In the genomic region with DNA sequence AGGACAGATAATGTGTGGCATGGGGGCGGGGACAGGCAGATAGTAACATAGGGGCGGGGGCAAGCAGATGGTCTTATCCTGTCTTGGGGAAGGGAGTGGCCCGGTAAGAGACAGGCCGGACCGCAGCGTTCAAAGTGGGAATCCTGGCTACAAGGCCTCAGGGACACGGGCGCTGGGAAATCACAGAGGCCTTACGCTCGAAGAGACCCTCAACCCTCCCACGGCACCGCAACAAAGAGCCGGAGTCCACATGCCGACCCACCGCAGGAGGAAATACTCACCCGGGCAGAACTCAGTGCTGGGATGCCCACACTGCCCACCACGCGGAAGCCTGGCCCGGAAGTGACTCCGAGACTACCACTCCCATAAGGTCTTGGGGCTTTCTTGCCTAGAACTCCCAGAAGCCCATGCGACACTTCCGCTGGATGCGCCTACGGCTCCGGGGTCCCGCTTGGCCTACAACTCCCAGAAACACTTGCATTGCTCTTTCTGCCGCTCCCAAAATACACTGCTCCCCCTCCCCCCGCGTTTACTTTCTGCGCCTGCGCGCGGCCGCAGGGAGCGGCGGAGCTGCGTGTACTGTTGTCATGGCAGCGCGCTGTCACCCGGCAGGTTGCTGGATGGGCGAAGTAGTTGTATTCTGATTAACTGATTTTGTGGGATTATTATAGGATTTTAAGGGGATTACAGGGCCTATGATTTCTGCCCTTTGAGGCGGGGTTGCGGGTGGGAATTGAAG, we compare ENCODE assay signal across 1 cellular context.
TF ChIP-seq lines count a peak whose summit lies in the region.

A gene (minus strand): TSS at position 344 of the 739 bp plus-strand sequence. CDS start 3,840 bp downstream, outside the sequence.

TF ChIP-seq in K562, 482 proteins besides CTCF, POLR2A, EP300 and RAD21 (continued from another document and continues in another):
- TF ChIP-seq, protein P1, sequence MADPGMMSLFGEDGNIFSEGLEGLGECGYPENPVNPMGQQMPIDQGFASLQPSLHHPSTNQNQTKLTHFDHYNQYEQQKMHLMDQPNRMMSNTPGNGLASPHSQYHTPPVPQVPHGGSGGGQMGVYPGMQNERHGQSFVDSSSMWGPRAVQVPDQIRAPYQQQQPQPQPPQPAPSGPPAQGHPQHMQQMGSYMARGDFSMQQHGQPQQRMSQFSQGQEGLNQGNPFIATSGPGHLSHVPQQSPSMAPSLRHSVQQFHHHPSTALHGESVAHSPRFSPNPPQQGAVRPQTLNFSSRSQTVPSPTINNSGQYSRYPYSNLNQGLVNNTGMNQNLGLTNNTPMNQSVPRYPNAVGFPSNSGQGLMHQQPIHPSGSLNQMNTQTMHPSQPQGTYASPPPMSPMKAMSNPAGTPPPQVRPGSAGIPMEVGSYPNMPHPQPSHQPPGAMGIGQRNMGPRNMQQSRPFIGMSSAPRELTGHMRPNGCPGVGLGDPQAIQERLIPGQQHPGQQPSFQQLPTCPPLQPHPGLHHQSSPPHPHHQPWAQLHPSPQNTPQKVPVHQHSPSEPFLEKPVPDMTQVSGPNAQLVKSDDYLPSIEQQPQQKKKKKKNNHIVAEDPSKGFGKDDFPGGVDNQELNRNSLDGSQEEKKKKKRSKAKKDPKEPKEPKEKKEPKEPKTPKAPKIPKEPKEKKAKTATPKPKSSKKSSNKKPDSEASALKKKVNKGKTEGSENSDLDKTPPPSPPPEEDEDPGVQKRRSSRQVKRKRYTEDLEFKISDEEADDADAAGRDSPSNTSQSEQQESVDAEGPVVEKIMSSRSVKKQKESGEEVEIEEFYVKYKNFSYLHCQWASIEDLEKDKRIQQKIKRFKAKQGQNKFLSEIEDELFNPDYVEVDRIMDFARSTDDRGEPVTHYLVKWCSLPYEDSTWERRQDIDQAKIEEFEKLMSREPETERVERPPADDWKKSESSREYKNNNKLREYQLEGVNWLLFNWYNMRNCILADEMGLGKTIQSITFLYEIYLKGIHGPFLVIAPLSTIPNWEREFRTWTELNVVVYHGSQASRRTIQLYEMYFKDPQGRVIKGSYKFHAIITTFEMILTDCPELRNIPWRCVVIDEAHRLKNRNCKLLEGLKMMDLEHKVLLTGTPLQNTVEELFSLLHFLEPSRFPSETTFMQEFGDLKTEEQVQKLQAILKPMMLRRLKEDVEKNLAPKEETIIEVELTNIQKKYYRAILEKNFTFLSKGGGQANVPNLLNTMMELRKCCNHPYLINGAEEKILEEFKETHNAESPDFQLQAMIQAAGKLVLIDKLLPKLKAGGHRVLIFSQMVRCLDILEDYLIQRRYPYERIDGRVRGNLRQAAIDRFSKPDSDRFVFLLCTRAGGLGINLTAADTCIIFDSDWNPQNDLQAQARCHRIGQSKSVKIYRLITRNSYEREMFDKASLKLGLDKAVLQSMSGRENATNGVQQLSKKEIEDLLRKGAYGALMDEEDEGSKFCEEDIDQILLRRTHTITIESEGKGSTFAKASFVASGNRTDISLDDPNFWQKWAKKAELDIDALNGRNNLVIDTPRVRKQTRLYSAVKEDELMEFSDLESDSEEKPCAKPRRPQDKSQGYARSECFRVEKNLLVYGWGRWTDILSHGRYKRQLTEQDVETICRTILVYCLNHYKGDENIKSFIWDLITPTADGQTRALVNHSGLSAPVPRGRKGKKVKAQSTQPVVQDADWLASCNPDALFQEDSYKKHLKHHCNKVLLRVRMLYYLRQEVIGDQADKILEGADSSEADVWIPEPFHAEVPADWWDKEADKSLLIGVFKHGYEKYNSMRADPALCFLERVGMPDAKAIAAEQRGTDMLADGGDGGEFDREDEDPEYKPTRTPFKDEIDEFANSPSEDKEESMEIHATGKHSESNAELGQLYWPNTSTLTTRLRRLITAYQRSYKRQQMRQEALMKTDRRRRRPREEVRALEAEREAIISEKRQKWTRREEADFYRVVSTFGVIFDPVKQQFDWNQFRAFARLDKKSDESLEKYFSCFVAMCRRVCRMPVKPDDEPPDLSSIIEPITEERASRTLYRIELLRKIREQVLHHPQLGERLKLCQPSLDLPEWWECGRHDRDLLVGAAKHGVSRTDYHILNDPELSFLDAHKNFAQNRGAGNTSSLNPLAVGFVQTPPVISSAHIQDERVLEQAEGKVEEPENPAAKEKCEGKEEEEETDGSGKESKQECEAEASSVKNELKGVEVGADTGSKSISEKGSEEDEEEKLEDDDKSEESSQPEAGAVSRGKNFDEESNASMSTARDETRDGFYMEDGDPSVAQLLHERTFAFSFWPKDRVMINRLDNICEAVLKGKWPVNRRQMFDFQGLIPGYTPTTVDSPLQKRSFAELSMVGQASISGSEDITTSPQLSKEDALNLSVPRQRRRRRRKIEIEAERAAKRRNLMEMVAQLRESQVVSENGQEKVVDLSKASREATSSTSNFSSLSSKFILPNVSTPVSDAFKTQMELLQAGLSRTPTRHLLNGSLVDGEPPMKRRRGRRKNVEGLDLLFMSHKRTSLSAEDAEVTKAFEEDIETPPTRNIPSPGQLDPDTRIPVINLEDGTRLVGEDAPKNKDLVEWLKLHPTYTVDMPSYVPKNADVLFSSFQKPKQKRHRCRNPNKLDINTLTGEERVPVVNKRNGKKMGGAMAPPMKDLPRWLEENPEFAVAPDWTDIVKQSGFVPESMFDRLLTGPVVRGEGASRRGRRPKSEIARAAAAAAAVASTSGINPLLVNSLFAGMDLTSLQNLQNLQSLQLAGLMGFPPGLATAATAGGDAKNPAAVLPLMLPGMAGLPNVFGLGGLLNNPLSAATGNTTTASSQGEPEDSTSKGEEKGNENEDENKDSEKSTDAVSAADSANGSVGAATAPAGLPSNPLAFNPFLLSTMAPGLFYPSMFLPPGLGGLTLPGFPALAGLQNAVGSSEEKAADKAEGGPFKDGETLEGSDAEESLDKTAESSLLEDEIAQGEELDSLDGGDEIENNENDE (IDR thresholded peaks at IDR 0.05; ENCODE audit: low read depth, low read length), result no peak
- TF ChIP-seq, protein P2, sequence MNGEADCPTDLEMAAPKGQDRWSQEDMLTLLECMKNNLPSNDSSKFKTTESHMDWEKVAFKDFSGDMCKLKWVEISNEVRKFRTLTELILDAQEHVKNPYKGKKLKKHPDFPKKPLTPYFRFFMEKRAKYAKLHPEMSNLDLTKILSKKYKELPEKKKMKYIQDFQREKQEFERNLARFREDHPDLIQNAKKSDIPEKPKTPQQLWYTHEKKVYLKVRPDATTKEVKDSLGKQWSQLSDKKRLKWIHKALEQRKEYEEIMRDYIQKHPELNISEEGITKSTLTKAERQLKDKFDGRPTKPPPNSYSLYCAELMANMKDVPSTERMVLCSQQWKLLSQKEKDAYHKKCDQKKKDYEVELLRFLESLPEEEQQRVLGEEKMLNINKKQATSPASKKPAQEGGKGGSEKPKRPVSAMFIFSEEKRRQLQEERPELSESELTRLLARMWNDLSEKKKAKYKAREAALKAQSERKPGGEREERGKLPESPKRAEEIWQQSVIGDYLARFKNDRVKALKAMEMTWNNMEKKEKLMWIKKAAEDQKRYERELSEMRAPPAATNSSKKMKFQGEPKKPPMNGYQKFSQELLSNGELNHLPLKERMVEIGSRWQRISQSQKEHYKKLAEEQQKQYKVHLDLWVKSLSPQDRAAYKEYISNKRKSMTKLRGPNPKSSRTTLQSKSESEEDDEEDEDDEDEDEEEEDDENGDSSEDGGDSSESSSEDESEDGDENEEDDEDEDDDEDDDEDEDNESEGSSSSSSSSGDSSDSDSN (IDR thresholded peaks at IDR 0.05; ENCODE audit: borderline replicate concordance in 1 of 2, low read depth in 2 of 2, low read length in 2 of 2), result no peak
- no peak for TF ChIP-seq ZZZ3 (IDR thresholded peaks at IDR 0.05)
- TF ChIP-seq MCM2 (IDR thresholded peaks at IDR 0.05; ENCODE audit: low read depth), result no peak
- TF ChIP-seq, protein P3, sequence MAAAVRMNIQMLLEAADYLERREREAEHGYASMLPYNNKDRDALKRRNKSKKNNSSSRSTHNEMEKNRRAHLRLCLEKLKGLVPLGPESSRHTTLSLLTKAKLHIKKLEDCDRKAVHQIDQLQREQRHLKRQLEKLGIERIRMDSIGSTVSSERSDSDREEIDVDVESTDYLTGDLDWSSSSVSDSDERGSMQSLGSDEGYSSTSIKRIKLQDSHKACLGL (CRISPR knock-in tag; IDR thresholded peaks at IDR 0.05; ENCODE audit: borderline replicate concordance, poor library complexity, severe bottlenecking), result peak; percentile 81
- TF ChIP-seq MTF1 (CRISPR knock-in tag; IDR thresholded peaks at IDR 0.05; ENCODE audit: borderline replicate concordance), result no peak
- TF ChIP-seq TCF3 (CRISPR knock-in tag; IDR thresholded peaks at IDR 0.05), result peak; percentile 60; the same call in 1 of the 2 replicates
- no peak for TF ChIP-seq PHF21A (IDR thresholded peaks at IDR 0.05; ENCODE audit: borderline replicate concordance, low read depth)
- no peak for TF ChIP-seq MYBL2 (IDR thresholded peaks at IDR 0.05; ENCODE audit: low read depth)
- no peak for TF ChIP-seq MYBL2 (CRISPR knock-in tag; IDR thresholded peaks at IDR 0.05; ENCODE audit: borderline replicate concordance)
- TF ChIP-seq FOSL1 (tag; conservative IDR thresholded peaks at IDR 0.05), result peak; percentile 55
- TF ChIP-seq ZFP36 (IDR thresholded peaks at IDR 0.05; ENCODE audit: low read depth, low read length, partially characterized antibody), result no peak
- TF ChIP-seq KAT7 (CRISPR knock-in tag; IDR thresholded peaks at IDR 0.05; ENCODE audit: borderline replicate concordance), result no peak
- TF ChIP-seq BRCA1 (IDR thresholded peaks at IDR 0.05), result no peak
- TF ChIP-seq BRCA1 (CRISPR knock-in tag; IDR thresholded peaks at IDR 0.05), result no peak
- TF ChIP-seq, protein P4, sequence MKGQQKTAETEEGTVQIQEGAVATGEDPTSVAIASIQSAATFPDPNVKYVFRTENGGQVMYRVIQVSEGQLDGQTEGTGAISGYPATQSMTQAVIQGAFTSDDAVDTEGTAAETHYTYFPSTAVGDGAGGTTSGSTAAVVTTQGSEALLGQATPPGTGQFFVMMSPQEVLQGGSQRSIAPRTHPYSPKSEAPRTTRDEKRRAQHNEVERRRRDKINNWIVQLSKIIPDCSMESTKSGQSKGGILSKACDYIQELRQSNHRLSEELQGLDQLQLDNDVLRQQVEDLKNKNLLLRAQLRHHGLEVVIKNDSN (CRISPR knock-in tag; IDR thresholded peaks at IDR 0.05), result no peak
- TF ChIP-seq ZNF707 (CRISPR knock-in tag; conservative IDR thresholded peaks at IDR 0.05), result no peak
- no peak for TF ChIP-seq CBX8 (IDR thresholded peaks at IDR 0.05; ENCODE audit: borderline replicate concordance, extremely low read depth, low read depth, low read length, poor library complexity, severe bottlenecking)
- TF ChIP-seq OTX1 (CRISPR knock-in tag; IDR thresholded peaks at IDR 0.05), result peak; percentile 68; the same call in 1 of the 2 replicates
- no peak; the same call in 1 of the 2 replicates for TF ChIP-seq SOX6 (IDR thresholded peaks at IDR 0.05)
- no peak for TF ChIP-seq ZNF212 (CRISPR knock-in tag; IDR thresholded peaks at IDR 0.05)
- TF ChIP-seq, protein P5, sequence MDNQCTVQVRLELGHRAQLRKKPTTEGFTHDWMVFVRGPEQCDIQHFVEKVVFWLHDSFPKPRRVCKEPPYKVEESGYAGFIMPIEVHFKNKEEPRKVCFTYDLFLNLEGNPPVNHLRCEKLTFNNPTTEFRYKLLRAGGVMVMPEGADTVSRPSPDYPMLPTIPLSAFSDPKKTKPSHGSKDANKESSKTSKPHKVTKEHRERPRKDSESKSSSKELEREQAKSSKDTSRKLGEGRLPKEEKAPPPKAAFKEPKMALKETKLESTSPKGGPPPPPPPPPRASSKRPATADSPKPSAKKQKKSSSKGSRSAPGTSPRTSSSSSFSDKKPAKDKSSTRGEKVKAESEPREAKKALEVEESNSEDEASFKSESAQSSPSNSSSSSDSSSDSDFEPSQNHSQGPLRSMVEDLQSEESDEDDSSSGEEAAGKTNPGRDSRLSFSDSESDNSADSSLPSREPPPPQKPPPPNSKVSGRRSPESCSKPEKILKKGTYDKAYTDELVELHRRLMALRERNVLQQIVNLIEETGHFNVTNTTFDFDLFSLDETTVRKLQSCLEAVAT (IDR thresholded peaks at IDR 0.05), result 0 out of 4 replicates have a peak, but pooled peaks of 1 of the 2 experiments have one; percentile 15
- no peak for TF ChIP-seq U2AF2 (optimal IDR thresholded peaks at IDR 0.05; ENCODE audit: low read depth, low read length)
- no peak for TF ChIP-seq CCAR2 (IDR thresholded peaks at IDR 0.05; ENCODE audit: low read depth, low read length)
- no peak for TF ChIP-seq ZNF165 (CRISPR knock-in tag; IDR thresholded peaks at IDR 0.05; ENCODE audit: borderline replicate concordance)
- TF ChIP-seq, protein P6, sequence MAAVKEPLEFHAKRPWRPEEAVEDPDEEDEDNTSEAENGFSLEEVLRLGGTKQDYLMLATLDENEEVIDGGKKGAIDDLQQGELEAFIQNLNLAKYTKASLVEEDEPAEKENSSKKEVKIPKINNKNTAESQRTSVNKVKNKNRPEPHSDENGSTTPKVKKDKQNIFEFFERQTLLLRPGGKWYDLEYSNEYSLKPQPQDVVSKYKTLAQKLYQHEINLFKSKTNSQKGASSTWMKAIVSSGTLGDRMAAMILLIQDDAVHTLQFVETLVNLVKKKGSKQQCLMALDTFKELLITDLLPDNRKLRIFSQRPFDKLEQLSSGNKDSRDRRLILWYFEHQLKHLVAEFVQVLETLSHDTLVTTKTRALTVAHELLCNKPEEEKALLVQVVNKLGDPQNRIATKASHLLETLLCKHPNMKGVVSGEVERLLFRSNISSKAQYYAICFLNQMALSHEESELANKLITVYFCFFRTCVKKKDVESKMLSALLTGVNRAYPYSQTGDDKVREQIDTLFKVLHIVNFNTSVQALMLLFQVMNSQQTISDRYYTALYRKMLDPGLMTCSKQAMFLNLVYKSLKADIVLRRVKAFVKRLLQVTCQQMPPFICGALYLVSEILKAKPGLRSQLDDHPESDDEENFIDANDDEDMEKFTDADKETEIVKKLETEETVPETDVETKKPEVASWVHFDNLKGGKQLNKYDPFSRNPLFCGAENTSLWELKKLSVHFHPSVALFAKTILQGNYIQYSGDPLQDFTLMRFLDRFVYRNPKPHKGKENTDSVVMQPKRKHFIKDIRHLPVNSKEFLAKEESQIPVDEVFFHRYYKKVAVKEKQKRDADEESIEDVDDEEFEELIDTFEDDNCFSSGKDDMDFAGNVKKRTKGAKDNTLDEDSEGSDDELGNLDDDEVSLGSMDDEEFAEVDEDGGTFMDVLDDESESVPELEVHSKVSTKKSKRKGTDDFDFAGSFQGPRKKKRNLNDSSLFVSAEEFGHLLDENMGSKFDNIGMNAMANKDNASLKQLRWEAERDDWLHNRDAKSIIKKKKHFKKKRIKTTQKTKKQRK (IDR thresholded peaks at IDR 0.05; ENCODE audit: borderline replicate concordance, low read depth, low read length), result no peak
- peak in 1 of 2 experiments; percentile 52; a peak in 1 of 4 replicates for TF ChIP-seq ETV6 (IDR thresholded peaks at IDR 0.05; ENCODE audit: borderline replicate concordance in 1 of 2, low read depth in 2 of 2, low read length in 1 of 2)
- no peak for TF ChIP-seq ETV6 (CRISPR knock-in tag; IDR thresholded peaks at IDR 0.05; ENCODE audit: borderline replicate concordance)
- no peak for TF ChIP-seq CBX1 (IDR thresholded peaks at IDR 0.05; ENCODE audit: low read depth)
- TF ChIP-seq, protein P7, sequence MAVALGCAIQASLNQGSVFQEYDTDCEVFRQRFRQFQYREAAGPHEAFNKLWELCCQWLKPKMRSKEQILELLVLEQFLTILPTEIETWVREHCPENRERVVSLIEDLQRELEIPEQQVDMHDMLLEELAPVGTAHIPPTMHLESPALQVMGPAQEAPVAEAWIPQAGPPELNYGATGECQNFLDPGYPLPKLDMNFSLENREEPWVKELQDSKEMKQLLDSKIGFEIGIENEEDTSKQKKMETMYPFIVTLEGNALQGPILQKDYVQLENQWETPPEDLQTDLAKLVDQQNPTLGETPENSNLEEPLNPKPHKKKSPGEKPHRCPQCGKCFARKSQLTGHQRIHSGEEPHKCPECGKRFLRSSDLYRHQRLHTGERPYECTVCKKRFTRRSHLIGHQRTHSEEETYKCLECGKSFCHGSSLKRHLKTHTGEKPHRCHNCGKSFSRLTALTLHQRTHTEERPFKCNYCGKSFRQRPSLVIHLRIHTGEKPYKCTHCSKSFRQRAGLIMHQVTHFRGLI (CRISPR knock-in tag; IDR thresholded peaks at IDR 0.05), result no peak
- TF ChIP-seq SMARCA4 (IDR thresholded peaks at IDR 0.05), result no peak
- no peak for TF ChIP-seq LARP7 (IDR thresholded peaks at IDR 0.05)
- no peak for TF ChIP-seq RBM25 (IDR thresholded peaks at IDR 0.05; ENCODE audit: low read depth, low read length, severe bottlenecking)
- TF ChIP-seq FOXA3 (CRISPR knock-in tag; conservative IDR thresholded peaks at IDR 0.05 in 1 of 2, IDR thresholded peaks at IDR 0.05 in 1 of 2), result no peak
- TF ChIP-seq HNRNPUL1 (IDR thresholded peaks at IDR 0.05; ENCODE audit: low read length), result no peak
